Comparison of ENCODE assay signal across 8 cellular contexts in the genomic region with DNA sequence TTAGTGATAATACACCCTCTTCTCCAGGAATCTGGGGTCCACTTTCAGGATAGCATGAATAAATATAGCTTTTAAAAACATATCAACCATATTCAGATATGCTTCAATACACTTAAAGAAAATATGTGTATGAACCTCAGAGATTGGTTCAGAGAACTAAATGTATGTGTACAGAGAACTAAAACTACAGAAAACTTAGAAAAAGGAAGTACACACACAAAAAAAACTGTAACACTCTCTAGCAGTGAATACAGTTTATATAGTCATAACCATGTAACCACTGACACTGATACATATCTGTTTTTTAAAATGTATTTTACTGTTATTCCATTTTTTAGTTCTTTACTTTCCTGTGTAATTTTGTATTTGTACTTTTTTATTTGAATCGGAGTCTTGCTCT.
"Had no signal": no experiment of that assay in that cellular context is flagged by ENCODE, and none has a peak within 500 bp of the region (broad histone marks: within the 10 kb centered on the region; RNA-seq: fewer than 3 reads in every experiment).

No MANE protein-coding gene starts in this region.

- H3K4me3 ChIP-seq: HAP-1 had no signal

- H3K4me3 Mint-ChIP-seq: HFFc6, IgD-negative memory B cell had no signal

- FAIRE-seq: HepG2 had no signal

- H3K4me1 ChIP-seq: HAP-1 had no signal

- H3K4me1 Mint-ChIP-seq: IgD-negative memory B cell had no signal

- H3K36me3 Mint-ChIP-seq: IgD-negative memory B cell had no signal

- H3K9me3 Mint-ChIP-seq: IgD-negative memory B cell had no signal

- H3K27me3 Mint-ChIP-seq: IgD-negative memory B cell had no signal

- DNase-seq: GOT3, H7, HFFc6, KBM-7 had no signal

- H3K27ac ChIP-seq: HL-60 had no signal

- H3K9me3 ChIP-seq: HAP-1 had no signal

- H3K36me3 ChIP-seq: HAP-1 had no signal

- H3K27ac Mint-ChIP-seq: HFFc6, IgD-negative memory B cell had no signal
